ENCODE assay signal across 8 cellular contexts in genomic region chr19:37334179-37335071, GRCh38. TPM values are rescaled to one million over a fixed set of nuclear protein-coding genes. Genes with fewer than 3 reads are reported as not detected.
A peak's percentile ranks its signal among the peaks of the same experiment; 100 is the strongest.
DNase-seq lines count a peak whose midpoint lies in the region; ATAC-seq and TF ChIP-seq lines count a peak whose summit lies in the region.

No MANE protein-coding gene starts in this region.

- peaks cover 40% of the 10 kb centered on the region for H3K36me3 Mint-ChIP-seq in activated T-cell treated with anti-CD3 and anti-CD28 coated beads, Interleukin-2, amount 50 U/mL, for 4 hours (ENCODE audit: insufficient read depth)

- H3K4me3 ChIP-seq in esophagus (ENCODE audit: low read depth in 1 of 2, low read length in 2 of 2) (peak overlapping the region; percentile 72 to 98), mucosa of rectum (ENCODE audit: low read length in 2 of 2) (peak overlapping the region; percentile 87 to 93)

- H3K4me3 Mint-ChIP-seq in activated T-cell treated with anti-CD3 and anti-CD28 coated beads, Interleukin-2, amount 50 U/mL, for 4 hours = peak overlapping the region; percentile 88

- H3K36me3 ChIP-seq in esophagus (ENCODE audit: control insufficient read depth in 2 of 2, insufficient read depth in 2 of 2, low read length in 1 of 2) (no peaks in the 10 kb centered on the region), mucosa of rectum (ENCODE audit: control insufficient read depth in 2 of 2, insufficient read depth in 2 of 2, low read length in 2 of 2) (peaks cover 4 to 12% of the 10 kb centered on the region in 2 donors)

- H3K9me3 ChIP-seq in esophagus (ENCODE audit: control insufficient read depth in 2 of 2, insufficient read depth in 1 of 2, low read depth in 1 of 2, low read length in 1 of 2) (no peaks in the 10 kb centered on the region), mucosa of rectum (ENCODE audit: control insufficient read depth in 2 of 2, low read length in 2 of 2) (no peaks in the 10 kb centered on the region)

- H3K4me1 ChIP-seq in esophagus (ENCODE audit: control insufficient read depth in 2 of 2, insufficient read depth in 2 of 2, low read length in 1 of 2) (peaks cover 0 to 11% of the 10 kb centered on the region in 2 donors), mucosa of rectum (ENCODE audit: control insufficient read depth in 2 of 2, insufficient read depth in 2 of 2, low read length in 2 of 2) (peaks cover 5 to 14% of the 10 kb centered on the region in 2 donors)

- peak; percentile 96 for ATAC-seq in HG03095 (IDR thresholded peaks at IDR 0.05; ENCODE audit: unreplicated experiment)
- peak; percentile 99 to 100 for ATAC-seq in activated T-cell treated with anti-CD3 and anti-CD28 coated beads, Interleukin-2, amount 50 U/mL, for 4 hours
- ATAC-seq in GM19328 (IDR thresholded peaks at IDR 0.05; ENCODE audit: unreplicated experiment) = no peak

- no peak for TF ChIP-seq CTCF in GM10266 (IDR thresholded peaks at IDR 0.05; ENCODE audit: control insufficient read depth, insufficient read depth, low read depth, missing control alignments)

- H3K27ac ChIP-seq in esophagus (ENCODE audit: low read depth in 2 of 2, low read length in 1 of 2) = peak overlapping the region; percentile 81 to 92
- H3K27ac ChIP-seq in mucosa of rectum (ENCODE audit: low read depth in 2 of 2, low read length in 2 of 2) = peak overlapping the region; percentile 61 to 77

- no peaks in the 10 kb centered on the region for H3K9me3 Mint-ChIP-seq in activated T-cell treated with anti-CD3 and anti-CD28 coated beads, Interleukin-2, amount 50 U/mL, for 4 hours

- H3K4me1 Mint-ChIP-seq in activated T-cell treated with anti-CD3 and anti-CD28 coated beads, Interleukin-2, amount 50 U/mL, for 4 hours (ENCODE audit: low read depth) = peaks cover 33% of the 10 kb centered on the region

- H3K27me3 ChIP-seq in esophagus (ENCODE audit: control insufficient read depth in 1 of 2, insufficient read depth in 2 of 2, low read length in 2 of 2) (no peaks in the 10 kb centered on the region), mucosa of rectum (ENCODE audit: control insufficient read depth in 2 of 2, insufficient read depth in 2 of 2, low read length in 2 of 2) (no peaks in the 10 kb centered on the region)

- WGBS in esophagus, 2 donors = 6 to 7% methylated on average over 50 of the region's 50 CpGs

- peak; percentile 85 for DNase-seq in GM10266 (ENCODE audit: extremely low spot score)
- peak; percentile 96 for DNase-seq in NCI-H82 (lab: John Stamatoyannopoulos, UW)
- peak; percentile 80 for DNase-seq in activated T-cell treated with anti-CD3 and anti-CD28 coated beads, Interleukin-2, amount 50 U/mL, for 4 hours
- peak; percentile 58 to 76 for DNase-seq in stimulated activated CD8-positive, alpha-beta memory T cell treated with anti-CD3 and anti-CD28 coated beads, Interleukin-4, amount 100 ng/mL, for 1 hour (ENCODE audit: low read depth in 2 of 2, low spot score in 1 of 2)

- peak overlapping the region; percentile 84 to 89 for H3K9ac ChIP-seq in mucosa of rectum (ENCODE audit: low read depth in 1 of 2, low read length in 2 of 2)

- H3K27me3 Mint-ChIP-seq in activated T-cell treated with anti-CD3 and anti-CD28 coated beads, Interleukin-2, amount 50 U/mL, for 4 hours (ENCODE audit: low read depth) = no peaks in the 10 kb centered on the region

RNA-seq across cellular contexts. Expression of gene ZNF527, which starts 36.5 kb away (rescaled TPM):
- total RNA-seq in activated T-cell treated with anti-CD3 and anti-CD28 coated beads, Interleukin-2, amount 50 U/mL, for 4 hours = 1 to 10 TPM; 3.7 to 4.5 (median 3.8) TPM
- polyA plus RNA-seq in esophagus = 1 to 10 TPM; 1.6 to 2.1 TPM
